In genomic region chr1:199172286-199173124, GRCh38 we compare ENCODE assay signal across 14 cellular contexts.
DNase-seq lines count a peak whose midpoint lies in the region; ATAC-seq, FAIRE-seq and TF ChIP-seq lines count a peak whose summit lies in the region.
"Had no signal": no experiment of that assay in that cellular context is flagged by ENCODE, and none has a peak within 500 bp of the region (broad histone marks: within the 10 kb centered on the region; RNA-seq: fewer than 3 reads in every experiment).

No MANE protein-coding gene starts in this region.

- peaks cover 4% of the 10 kb centered on the region for H3K27me3 ChIP-seq in CD4-positive, CD25-positive, alpha-beta regulatory T cell (ENCODE audit: control insufficient read depth, insufficient read depth, low read length)
- no peaks in the 10 kb centered on the region for H3K27me3 ChIP-seq in astrocyte (ENCODE audit: insufficient read depth, low read length)
- H3K27me3 ChIP-seq: hepatocyte had no signal

- H3K27me3 Mint-ChIP-seq in CD4-positive, CD25-positive, alpha-beta regulatory T cell: peaks cover 9% of the 10 kb centered on the region
- no peaks in the 10 kb centered on the region for H3K27me3 Mint-ChIP-seq in astrocyte (ENCODE audit: low read depth, unreplicated experiment)

- peak overlapping the region; percentile 53 for H3K27ac ChIP-seq in CD4-positive, CD25-positive, alpha-beta regulatory T cell (ENCODE audit: insufficient read depth, low read length, poor library complexity, severe bottlenecking)
- no peak overlapping the region for H3K27ac ChIP-seq in astrocyte (ENCODE audit: low read depth, low read length)
- H3K27ac ChIP-seq: hepatocyte, prostate gland had no signal

- DNase-seq in CD4-positive, CD25-positive, alpha-beta regulatory T cell: no peak
- DNase-seq in astrocyte (ENCODE audit: low read depth) (peak; percentile 22), foreskin melanocyte (no peak), DMS153 (lab: John Stamatoyannopoulos, UW) (no peak), putamen (ENCODE audit: low spot score) (no peak), SK-N-DZ (ENCODE audit: low spot score) (no peak)
- DNase-seq: NCI-H1694 had no signal

- no peaks in the 10 kb centered on the region for H3K36me3 ChIP-seq in CD4-positive, CD25-positive, alpha-beta regulatory T cell (ENCODE audit: control insufficient read depth, insufficient read depth, low read length)
- H3K36me3 ChIP-seq in astrocyte (ENCODE audit: insufficient read depth, low read length): no peaks in the 10 kb centered on the region
- H3K36me3 ChIP-seq: prostate gland had no signal

- H3K27ac Mint-ChIP-seq in CD4-positive, CD25-positive, alpha-beta regulatory T cell: peak overlapping the region in 1 of 3 donors; percentile 1
- peak overlapping the region; percentile 83 for H3K27ac Mint-ChIP-seq in astrocyte (ENCODE audit: unreplicated experiment)
- H3K27ac Mint-ChIP-seq: memory B cell had no signal

- ATAC-seq in CD4-positive, CD25-positive, alpha-beta regulatory T cell (ENCODE audit: low read depth in 2 of 2): no peak
- peak; percentile 16 for ATAC-seq in GM18867 (IDR thresholded peaks at IDR 0.05; ENCODE audit: unreplicated experiment)
- peak; percentile 19 for ATAC-seq in HG03432 (IDR thresholded peaks at IDR 0.05; ENCODE audit: unreplicated experiment)
- ATAC-seq: HCT116 had no signal

- H3K4me1 ChIP-seq in CD4-positive, CD25-positive, alpha-beta regulatory T cell (ENCODE audit: control insufficient read depth, insufficient read depth, low read length, poor library complexity, severe bottlenecking): peaks cover 18% of the 10 kb centered on the region
- no peaks in the 10 kb centered on the region for H3K4me1 ChIP-seq in astrocyte (ENCODE audit: insufficient read depth, low read length)
- H3K4me1 ChIP-seq: prostate gland had no signal

- H3K79me2 ChIP-seq in astrocyte (ENCODE audit: insufficient read depth, low read length): no peaks in the 10 kb centered on the region
- H3K79me2 ChIP-seq: hepatocyte had no signal

- peaks cover 12 to 51% (median 22%) of the 10 kb centered on the region in 4 donors for H3K4me1 Mint-ChIP-seq in CD4-positive, CD25-positive, alpha-beta regulatory T cell
- peaks cover 28% of the 10 kb centered on the region for H3K4me1 Mint-ChIP-seq in astrocyte (ENCODE audit: low read depth, unreplicated experiment)

- H3K36me3 Mint-ChIP-seq in CD4-positive, CD25-positive, alpha-beta regulatory T cell: no peaks in the 10 kb centered on the region
- peaks cover 2% of the 10 kb centered on the region for H3K36me3 Mint-ChIP-seq in astrocyte (ENCODE audit: low read depth, unreplicated experiment)
- H3K36me3 Mint-ChIP-seq: memory B cell had no signal

- TF ChIP-seq CTCF in astrocyte (IDR thresholded peaks at IDR 0.05; ENCODE audit: insufficient read depth, low read depth, low read length): no peak

- no peak overlapping the region for H3K4me3 Mint-ChIP-seq in CD4-positive, CD25-positive, alpha-beta regulatory T cell
- H3K4me3 Mint-ChIP-seq in astrocyte (ENCODE audit: unreplicated experiment): no peak overlapping the region
- H3K4me3 Mint-ChIP-seq: memory B cell had no signal

- peaks cover 0 to 2% (median 0%) of the 10 kb centered on the region in 7 donors for H3K9me3 Mint-ChIP-seq in CD4-positive, CD25-positive, alpha-beta regulatory T cell
- H3K9me3 Mint-ChIP-seq in astrocyte (ENCODE audit: unreplicated experiment): peaks cover 2% of the 10 kb centered on the region
- H3K9me3 Mint-ChIP-seq: memory B cell had no signal

- no peak for FAIRE-seq in astrocyte (lab: Jason Lieb, UNC)
- FAIRE-seq: urothelium cell line had no signal

- H3K9ac ChIP-seq in astrocyte (ENCODE audit: low read length): no peak overlapping the region

- no peak overlapping the region for H2AFZ ChIP-seq in astrocyte (ENCODE audit: low read depth, low read length)
- H2AFZ ChIP-seq: hepatocyte had no signal

- no peaks in the 10 kb centered on the region for H3K9me3 ChIP-seq in CD4-positive, CD25-positive, alpha-beta regulatory T cell (ENCODE audit: control insufficient read depth in 2 of 2, low read length in 2 of 2)
- H3K9me3 ChIP-seq in astrocyte (ENCODE audit: insufficient read depth, low read depth, low read length): no peaks in the 10 kb centered on the region
- H3K9me3 ChIP-seq: prostate gland had no signal

- no peaks in the 10 kb centered on the region for H4K20me1 ChIP-seq in astrocyte (ENCODE audit: insufficient read depth, low read length)

- no peak overlapping the region for H3K4me2 ChIP-seq in astrocyte (ENCODE audit: low read length)
- H3K4me2 ChIP-seq: hepatocyte had no signal

- no peak overlapping the region for H3K4me3 ChIP-seq in CD4-positive, CD25-positive, alpha-beta regulatory T cell (ENCODE audit: low read depth, low read length)
- H3K4me3 ChIP-seq in astrocyte (ENCODE audit: insufficient read depth, low read depth, low read length): no peak overlapping the region
- H3K4me3 ChIP-seq: hepatocyte, prostate gland had no signal

Comparison
In these comparisons a context has a peak if more than half of its experiments do, and no peak if none do; other contexts are left out.
1. ATAC-seq: peak in GM18867 (single experiment) and HG03432 (single experiment); none in CD4-positive, CD25-positive, alpha-beta regulatory T cell (0 of 2).